1 cellular context compared by ENCODE assay signal in the genomic region with DNA sequence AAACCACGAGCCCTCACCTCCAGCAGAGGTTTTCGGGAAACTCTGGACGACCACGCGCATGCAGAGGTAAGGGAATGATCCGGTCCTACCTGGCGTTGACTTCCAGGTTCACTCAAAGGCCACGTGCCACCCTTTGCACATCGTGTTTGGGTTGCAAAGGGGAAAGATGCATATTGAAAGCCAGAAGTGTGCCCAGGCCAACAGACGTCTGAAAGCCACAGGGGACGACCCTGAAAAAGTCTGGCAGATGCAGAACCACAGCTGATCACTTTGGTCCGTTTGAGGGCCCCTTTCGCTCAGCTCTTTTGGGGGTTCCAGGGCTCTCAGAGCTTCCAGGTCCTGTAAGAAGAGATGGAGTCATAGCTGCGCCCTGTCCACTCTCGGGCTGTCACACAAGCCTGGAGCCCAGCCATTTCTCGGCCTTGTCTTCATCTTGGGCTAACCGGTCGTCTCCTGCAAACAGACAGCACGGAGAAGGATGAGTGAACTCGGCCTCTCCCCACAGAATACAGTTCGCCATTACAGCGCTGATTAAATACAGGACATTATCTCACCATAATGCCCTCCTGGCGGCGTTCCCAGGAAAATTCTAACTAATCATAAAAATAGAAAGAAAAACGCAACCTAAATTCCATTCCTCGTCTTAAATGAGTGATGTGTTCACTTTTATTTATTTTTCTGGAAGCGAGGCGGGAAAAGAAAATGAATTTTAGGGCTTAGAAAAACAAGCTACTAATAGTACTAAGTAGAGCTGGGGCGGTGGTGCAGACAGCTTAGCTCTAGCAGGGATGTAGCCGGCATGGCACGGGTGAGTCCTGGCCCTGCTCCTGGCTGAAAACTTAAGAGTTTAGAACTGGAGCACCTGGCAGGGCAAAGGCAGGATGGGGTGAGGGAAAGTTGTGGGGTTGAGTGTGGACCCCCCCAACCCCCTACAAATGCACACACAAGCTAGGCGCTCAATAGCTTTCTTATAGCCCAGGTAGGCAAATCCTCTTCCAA.
TF ChIP-seq lines count a peak whose summit lies in the region.

No MANE protein-coding gene starts in this region.

TF ChIP-seq in HEK293, 187 proteins besides CTCF, POLR2A, EP300 and RAD21 (continued from another document and continues in another):
- TF ChIP-seq, protein P1, sequence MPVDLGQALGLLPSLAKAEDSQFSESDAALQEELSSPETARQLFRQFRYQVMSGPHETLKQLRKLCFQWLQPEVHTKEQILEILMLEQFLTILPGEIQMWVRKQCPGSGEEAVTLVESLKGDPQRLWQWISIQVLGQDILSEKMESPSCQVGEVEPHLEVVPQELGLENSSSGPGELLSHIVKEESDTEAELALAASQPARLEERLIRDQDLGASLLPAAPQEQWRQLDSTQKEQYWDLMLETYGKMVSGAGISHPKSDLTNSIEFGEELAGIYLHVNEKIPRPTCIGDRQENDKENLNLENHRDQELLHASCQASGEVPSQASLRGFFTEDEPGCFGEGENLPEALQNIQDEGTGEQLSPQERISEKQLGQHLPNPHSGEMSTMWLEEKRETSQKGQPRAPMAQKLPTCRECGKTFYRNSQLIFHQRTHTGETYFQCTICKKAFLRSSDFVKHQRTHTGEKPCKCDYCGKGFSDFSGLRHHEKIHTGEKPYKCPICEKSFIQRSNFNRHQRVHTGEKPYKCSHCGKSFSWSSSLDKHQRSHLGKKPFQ (tag by site-specific recombination; IDR thresholded peaks at IDR 0.05) = no peak
- TF ChIP-seq ZNF791 (tag by site-specific recombination; IDR thresholded peaks at IDR 0.05) = no peak
- TF ChIP-seq, protein P2, sequence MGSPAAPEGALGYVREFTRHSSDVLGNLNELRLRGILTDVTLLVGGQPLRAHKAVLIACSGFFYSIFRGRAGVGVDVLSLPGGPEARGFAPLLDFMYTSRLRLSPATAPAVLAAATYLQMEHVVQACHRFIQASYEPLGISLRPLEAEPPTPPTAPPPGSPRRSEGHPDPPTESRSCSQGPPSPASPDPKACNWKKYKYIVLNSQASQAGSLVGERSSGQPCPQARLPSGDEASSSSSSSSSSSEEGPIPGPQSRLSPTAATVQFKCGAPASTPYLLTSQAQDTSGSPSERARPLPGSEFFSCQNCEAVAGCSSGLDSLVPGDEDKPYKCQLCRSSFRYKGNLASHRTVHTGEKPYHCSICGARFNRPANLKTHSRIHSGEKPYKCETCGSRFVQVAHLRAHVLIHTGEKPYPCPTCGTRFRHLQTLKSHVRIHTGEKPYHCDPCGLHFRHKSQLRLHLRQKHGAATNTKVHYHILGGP (tag by site-specific recombination; IDR thresholded peaks at IDR 0.05) = no peak
- TF ChIP-seq, protein P3, sequence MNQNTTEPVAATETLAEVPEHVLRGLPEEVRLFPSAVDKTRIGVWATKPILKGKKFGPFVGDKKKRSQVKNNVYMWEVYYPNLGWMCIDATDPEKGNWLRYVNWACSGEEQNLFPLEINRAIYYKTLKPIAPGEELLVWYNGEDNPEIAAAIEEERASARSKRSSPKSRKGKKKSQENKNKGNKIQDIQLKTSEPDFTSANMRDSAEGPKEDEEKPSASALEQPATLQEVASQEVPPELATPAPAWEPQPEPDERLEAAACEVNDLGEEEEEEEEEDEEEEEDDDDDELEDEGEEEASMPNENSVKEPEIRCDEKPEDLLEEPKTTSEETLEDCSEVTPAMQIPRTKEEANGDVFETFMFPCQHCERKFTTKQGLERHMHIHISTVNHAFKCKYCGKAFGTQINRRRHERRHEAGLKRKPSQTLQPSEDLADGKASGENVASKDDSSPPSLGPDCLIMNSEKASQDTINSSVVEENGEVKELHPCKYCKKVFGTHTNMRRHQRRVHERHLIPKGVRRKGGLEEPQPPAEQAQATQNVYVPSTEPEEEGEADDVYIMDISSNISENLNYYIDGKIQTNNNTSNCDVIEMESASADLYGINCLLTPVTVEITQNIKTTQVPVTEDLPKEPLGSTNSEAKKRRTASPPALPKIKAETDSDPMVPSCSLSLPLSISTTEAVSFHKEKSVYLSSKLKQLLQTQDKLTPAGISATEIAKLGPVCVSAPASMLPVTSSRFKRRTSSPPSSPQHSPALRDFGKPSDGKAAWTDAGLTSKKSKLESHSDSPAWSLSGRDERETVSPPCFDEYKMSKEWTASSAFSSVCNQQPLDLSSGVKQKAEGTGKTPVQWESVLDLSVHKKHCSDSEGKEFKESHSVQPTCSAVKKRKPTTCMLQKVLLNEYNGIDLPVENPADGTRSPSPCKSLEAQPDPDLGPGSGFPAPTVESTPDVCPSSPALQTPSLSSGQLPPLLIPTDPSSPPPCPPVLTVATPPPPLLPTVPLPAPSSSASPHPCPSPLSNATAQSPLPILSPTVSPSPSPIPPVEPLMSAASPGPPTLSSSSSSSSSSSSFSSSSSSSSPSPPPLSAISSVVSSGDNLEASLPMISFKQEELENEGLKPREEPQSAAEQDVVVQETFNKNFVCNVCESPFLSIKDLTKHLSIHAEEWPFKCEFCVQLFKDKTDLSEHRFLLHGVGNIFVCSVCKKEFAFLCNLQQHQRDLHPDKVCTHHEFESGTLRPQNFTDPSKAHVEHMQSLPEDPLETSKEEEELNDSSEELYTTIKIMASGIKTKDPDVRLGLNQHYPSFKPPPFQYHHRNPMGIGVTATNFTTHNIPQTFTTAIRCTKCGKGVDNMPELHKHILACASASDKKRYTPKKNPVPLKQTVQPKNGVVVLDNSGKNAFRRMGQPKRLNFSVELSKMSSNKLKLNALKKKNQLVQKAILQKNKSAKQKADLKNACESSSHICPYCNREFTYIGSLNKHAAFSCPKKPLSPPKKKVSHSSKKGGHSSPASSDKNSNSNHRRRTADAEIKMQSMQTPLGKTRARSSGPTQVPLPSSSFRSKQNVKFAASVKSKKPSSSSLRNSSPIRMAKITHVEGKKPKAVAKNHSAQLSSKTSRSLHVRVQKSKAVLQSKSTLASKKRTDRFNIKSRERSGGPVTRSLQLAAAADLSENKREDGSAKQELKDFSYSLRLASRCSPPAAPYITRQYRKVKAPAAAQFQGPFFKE (tag by site-specific recombination; IDR thresholded peaks at IDR 0.05; ENCODE audit: borderline replicate concordance) = no peak
- TF ChIP-seq BCL11A (tag by site-specific recombination; IDR thresholded peaks at IDR 0.05; ENCODE audit: low read depth) = no peak
- TF ChIP-seq ZNF544 (tag by site-specific recombination; IDR thresholded peaks at IDR 0.05) = no peak
- TF ChIP-seq ZNF184 (tag by site-specific recombination; IDR thresholded peaks at IDR 0.05) = no peak
- TF ChIP-seq ZNF341 (tag by site-specific recombination; IDR thresholded peaks at IDR 0.05; ENCODE audit: low read depth) = peak; percentile 56
- 0 out of 2 replicates have a peak, but pooled peaks have one; percentile 33 for TF ChIP-seq ZEB2 (tag by site-specific recombination; IDR thresholded peaks at IDR 0.05)
- no peak for TF ChIP-seq KLF7 (tag by site-specific recombination; IDR thresholded peaks at IDR 0.05; ENCODE audit: borderline replicate concordance)
- TF ChIP-seq ZNF16 (tag by site-specific recombination; IDR thresholded peaks at IDR 0.05; ENCODE audit: low read depth) = no peak
- no peak for TF ChIP-seq ZNF23 (tag by site-specific recombination; IDR thresholded peaks at IDR 0.05; ENCODE audit: borderline replicate concordance)
- TF ChIP-seq, protein P4, sequence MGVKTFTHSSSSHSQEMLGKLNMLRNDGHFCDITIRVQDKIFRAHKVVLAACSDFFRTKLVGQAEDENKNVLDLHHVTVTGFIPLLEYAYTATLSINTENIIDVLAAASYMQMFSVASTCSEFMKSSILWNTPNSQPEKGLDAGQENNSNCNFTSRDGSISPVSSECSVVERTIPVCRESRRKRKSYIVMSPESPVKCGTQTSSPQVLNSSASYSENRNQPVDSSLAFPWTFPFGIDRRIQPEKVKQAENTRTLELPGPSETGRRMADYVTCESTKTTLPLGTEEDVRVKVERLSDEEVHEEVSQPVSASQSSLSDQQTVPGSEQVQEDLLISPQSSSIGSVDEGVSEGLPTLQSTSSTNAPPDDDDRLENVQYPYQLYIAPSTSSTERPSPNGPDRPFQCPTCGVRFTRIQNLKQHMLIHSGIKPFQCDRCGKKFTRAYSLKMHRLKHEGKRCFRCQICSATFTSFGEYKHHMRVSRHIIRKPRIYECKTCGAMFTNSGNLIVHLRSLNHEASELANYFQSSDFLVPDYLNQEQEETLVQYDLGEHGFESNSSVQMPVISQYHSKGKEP (tag by site-specific recombination; IDR thresholded peaks at IDR 0.05) = 0 out of 2 replicates have a peak, but pooled peaks have one; percentile 40
- TF ChIP-seq ZNF561 (tag by site-specific recombination; IDR thresholded peaks at IDR 0.05; ENCODE audit: borderline replicate concordance) = peak; percentile 39; the same call in 1 of the 2 replicates
- no peak for TF ChIP-seq ZNF354C (tag by site-specific recombination; IDR thresholded peaks at IDR 0.05; ENCODE audit: borderline replicate concordance, low read depth)
- TF ChIP-seq ZNF214 (tag by site-specific recombination; IDR thresholded peaks at IDR 0.05; ENCODE audit: borderline replicate concordance) = no peak
- TF ChIP-seq ZNF529 (tag by site-specific recombination; IDR thresholded peaks at IDR 0.05; ENCODE audit: insufficient replicate concordance) = no peak
- no peak for TF ChIP-seq EGR2 (tag by site-specific recombination; IDR thresholded peaks at IDR 0.05; ENCODE audit: low read depth)
- peak; percentile 98 for TF ChIP-seq PRDM6 (tag by site-specific recombination; IDR thresholded peaks at IDR 0.05)
- no peak for TF ChIP-seq REPIN1 (tag by site-specific recombination; IDR thresholded peaks at IDR 0.05; ENCODE audit: low read depth)
- no peak for TF ChIP-seq ZBTB6 (tag by site-specific recombination; IDR thresholded peaks at IDR 0.05)
- TF ChIP-seq ZNF404 (tag by site-specific recombination; IDR thresholded peaks at IDR 0.05) = no peak
- no peak for TF ChIP-seq ZNF549 (tag by site-specific recombination; IDR thresholded peaks at IDR 0.05)
- 0 out of 2 replicates have a peak, but pooled peaks have one; percentile 9 for TF ChIP-seq ZNF449 (tag by site-specific recombination; IDR thresholded peaks at IDR 0.05)
- TF ChIP-seq, protein P5, sequence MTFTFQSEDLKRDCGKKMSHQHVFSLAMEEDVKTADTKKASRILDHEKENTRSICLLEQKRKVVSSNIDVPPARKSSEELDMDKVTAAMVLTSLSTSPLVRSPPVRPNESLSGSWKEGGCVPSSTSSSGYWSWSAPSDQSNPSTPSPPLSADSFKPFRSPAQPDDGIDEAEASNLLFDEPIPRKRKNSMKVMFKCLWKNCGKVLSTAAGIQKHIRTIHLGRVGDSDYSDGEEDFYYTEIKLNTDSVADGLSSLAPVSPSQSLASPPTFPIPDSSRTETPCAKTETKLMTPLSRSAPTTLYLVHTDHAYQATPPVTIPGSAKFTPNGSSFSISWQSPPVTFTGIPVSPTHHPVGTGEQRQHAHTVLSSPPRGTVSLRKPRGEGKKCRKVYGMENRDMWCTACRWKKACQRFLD (tag by site-specific recombination; IDR thresholded peaks at IDR 0.05) = no peak
- no peak for TF ChIP-seq SP2 (tag by site-specific recombination; IDR thresholded peaks at IDR 0.05)
- TF ChIP-seq ZNF132 (tag by site-specific recombination; IDR thresholded peaks at IDR 0.05; ENCODE audit: borderline replicate concordance) = no peak
- TF ChIP-seq, protein P6, sequence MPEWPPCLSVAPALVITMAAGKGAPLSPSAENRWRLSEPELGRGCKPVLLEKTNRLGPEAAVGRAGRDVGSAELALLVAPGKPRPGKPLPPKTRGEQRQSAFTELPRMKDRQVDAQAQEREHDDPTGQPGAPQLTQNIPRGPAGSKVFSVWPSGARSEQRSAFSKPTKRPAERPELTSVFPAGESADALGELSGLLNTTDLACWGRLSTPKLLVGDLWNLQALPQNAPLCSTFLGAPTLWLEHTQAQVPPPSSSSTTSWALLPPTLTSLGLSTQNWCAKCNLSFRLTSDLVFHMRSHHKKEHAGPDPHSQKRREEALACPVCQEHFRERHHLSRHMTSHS (tag by site-specific recombination; IDR thresholded peaks at IDR 0.05) = no peak
- no peak for TF ChIP-seq IKZF3 (tag by site-specific recombination; IDR thresholded peaks at IDR 0.05)
- TF ChIP-seq GLI2 (tag by site-specific recombination; IDR thresholded peaks at IDR 0.05; ENCODE audit: borderline replicate concordance, low read depth) = no peak
- no peak for TF ChIP-seq SCRT1 (tag by site-specific recombination; IDR thresholded peaks at IDR 0.05; ENCODE audit: borderline replicate concordance)
- TF ChIP-seq ZNF311 (tag by site-specific recombination; IDR thresholded peaks at IDR 0.05; ENCODE audit: borderline replicate concordance) = no peak
